In genomic region chr17:44899074-44899782, GRCh38 we compare ENCODE assay signal across 1 cellular context.
TF ChIP-seq lines count a peak whose summit lies in the region.

EFTUD2 (minus strand) TSS chr17:44899445; CDS start chr17:44894521, 4,924 bp downstream.

TF ChIP-seq in WTC11, 78 proteins besides CTCF, POLR2A, EP300 and RAD21 (continued from another document and continues in another):
- TF ChIP-seq ZBTB21 (CRISPR knock-in tag; IDR thresholded peaks at IDR 0.05; ENCODE audit: borderline replicate concordance) (no peak), CREM (CRISPR knock-in tag; IDR thresholded peaks at IDR 0.05) (peak; percentile 95), ETV6 (CRISPR knock-in tag; IDR thresholded peaks at IDR 0.05) (peak; percentile 97), ELF4 (CRISPR knock-in tag; IDR thresholded peaks at IDR 0.05; ENCODE audit: low read depth) (no peak), GABPB1 (CRISPR knock-in tag; IDR thresholded peaks at IDR 0.05) (peak; percentile 82), FOXP4 (CRISPR knock-in tag; IDR thresholded peaks at IDR 0.05) (peak; percentile 64; the same call in 1 of the 2 replicates), SP1 (CRISPR knock-in tag; conservative IDR thresholded peaks at IDR 0.05) (peak; percentile 98), ZNF138 (CRISPR knock-in tag; conservative IDR thresholded peaks at IDR 0.05) (no peak), USF2 (CRISPR knock-in tag; IDR thresholded peaks at IDR 0.05) (peak; percentile 98), FOXJ3 (CRISPR knock-in tag; IDR thresholded peaks at IDR 0.05; ENCODE audit: borderline replicate concordance) (no peak), E2F4 (CRISPR knock-in tag; IDR thresholded peaks at IDR 0.05; ENCODE audit: borderline replicate concordance, low read depth) (no peak), CREB1 (CRISPR knock-in tag; IDR thresholded peaks at IDR 0.05) (no peak), ATF1 (CRISPR knock-in tag; IDR thresholded peaks at IDR 0.05) (peak; percentile 77; the same call in 1 of the 2 replicates), AFF4 (CRISPR knock-in tag; IDR thresholded peaks at IDR 0.05; ENCODE audit: borderline replicate concordance) (no peak), E2F1 (CRISPR knock-in tag; IDR thresholded peaks at IDR 0.05) (no peak), TP53 (CRISPR knock-in tag; IDR thresholded peaks at IDR 0.05) (no peak), RELA (CRISPR knock-in tag; IDR thresholded peaks at IDR 0.05; ENCODE audit: borderline replicate concordance) (no peak), USF1 (CRISPR knock-in tag; IDR thresholded peaks at IDR 0.05) (peak; percentile 97), ZBTB43 (CRISPR knock-in tag; IDR thresholded peaks at IDR 0.05) (no peak), NR1H2 (CRISPR knock-in tag; IDR thresholded peaks at IDR 0.05) (no peak), JUN (CRISPR knock-in tag; IDR thresholded peaks at IDR 0.05) (0 out of 2 replicates have a peak, but pooled peaks have one; percentile 57), ZMAT4 (CRISPR knock-in tag; IDR thresholded peaks at IDR 0.05) (no peak), PREB (CRISPR knock-in tag; IDR thresholded peaks at IDR 0.05; ENCODE audit: borderline replicate concordance) (no peak), STAT6 (CRISPR knock-in tag; conservative IDR thresholded peaks at IDR 0.05; ENCODE audit: low read depth) (0 out of 2 replicates have a peak, but pooled peaks have one; percentile 51), MYBL2 (CRISPR knock-in tag; IDR thresholded peaks at IDR 0.05) (0 out of 2 replicates have a peak, but pooled peaks have one; percentile 76), ZNF317 (CRISPR knock-in tag; IDR thresholded peaks at IDR 0.05; ENCODE audit: borderline replicate concordance, low read depth) (no peak), OVOL2 (CRISPR knock-in tag; IDR thresholded peaks at IDR 0.05; ENCODE audit: borderline replicate concordance) (no peak), MAX (CRISPR knock-in tag; IDR thresholded peaks at IDR 0.05) (peak; percentile 95), CDX4 (CRISPR knock-in tag; IDR thresholded peaks at IDR 0.05; ENCODE audit: borderline replicate concordance) (no peak), KAT7 (CRISPR knock-in tag; IDR thresholded peaks at IDR 0.05; ENCODE audit: borderline replicate concordance) (0 out of 2 replicates have a peak, but pooled peaks have one; percentile 48), ZNF121 (CRISPR knock-in tag; IDR thresholded peaks at IDR 0.05) (no peak), ATF6 (CRISPR knock-in tag; IDR thresholded peaks at IDR 0.05) (no peak), RORB (CRISPR knock-in tag; IDR thresholded peaks at IDR 0.05) (no peak), MLX (CRISPR knock-in tag; IDR thresholded peaks at IDR 0.05) (no peak)
